ENCODE assay signal across 16 cellular contexts in genomic region chr14:26218858-26219257, GRCh38.
"Had no signal": no experiment of that assay in that cellular context is flagged by ENCODE, and none has a peak within 500 bp of the region (broad histone marks: within the 10 kb centered on the region; RNA-seq: fewer than 3 reads in every experiment).

No MANE protein-coding gene starts in this region.

- DNase-seq: KBM-7, NCI-H1092, NCI-H1105 treated with DMSO at 0.1 percent for 48 hours, NCI-H1417 treated with DMSO at 0.1 percent for 48 hours, NCI-H1694 treated with DMSO at 0.1 percent for 48 hours, NCI-H1930, NCI-H2081, NCI-H2107, NCI-H2227 treated with DMSO at 0.1 percent for 48 hours, NCI-H510A, NCI-H524 treated with DMSO at 0.1 percent for 48 hours, NCI-H69, NCI-H774, Right ventricle myocardium superior, RPMI8226, SIG-M5 had no signal
